11 cellular contexts compared by ENCODE assay signal in the genomic region with DNA sequence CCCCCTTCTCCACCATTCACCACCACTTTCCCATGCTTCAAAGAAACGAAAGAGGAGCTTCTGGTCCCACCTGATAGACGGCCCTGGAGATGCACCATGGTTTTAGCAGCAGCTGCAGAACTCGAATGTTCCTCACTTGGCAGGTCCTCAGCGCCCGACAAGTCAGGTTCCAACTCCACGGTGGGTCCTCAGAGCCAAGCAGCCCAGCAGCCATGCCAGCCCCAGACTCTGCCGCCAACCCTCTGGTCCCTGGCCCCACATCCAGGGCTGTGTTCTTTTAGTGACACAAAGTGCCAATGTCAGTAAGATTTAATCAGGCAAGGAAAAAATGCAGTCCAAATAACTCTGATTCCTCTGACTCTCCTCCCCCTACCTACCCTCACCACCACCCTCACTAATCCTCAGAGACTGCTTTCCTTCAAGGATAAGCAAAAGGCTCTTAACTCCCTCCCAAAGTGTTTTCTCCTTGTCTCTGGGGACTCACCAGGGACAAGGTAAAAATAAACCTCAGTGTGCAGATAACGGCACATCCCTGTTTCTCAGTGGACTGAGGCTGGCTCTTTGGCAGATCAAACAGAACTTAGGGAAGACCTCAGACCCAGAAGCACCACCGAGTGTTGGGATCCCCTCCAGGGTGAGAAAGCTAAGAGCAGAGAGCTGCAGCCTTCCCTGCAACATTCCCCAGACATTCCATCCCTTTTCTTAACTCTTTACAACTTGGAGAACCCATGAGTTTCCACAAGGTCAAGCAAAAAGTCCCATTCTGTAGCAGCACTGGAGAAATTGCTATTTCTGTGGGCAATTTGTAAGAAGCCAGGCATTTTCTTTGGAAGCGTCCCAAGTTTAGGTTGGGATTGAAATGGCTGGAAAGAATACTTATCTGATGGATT.
DNase-seq lines count a peak whose midpoint lies in the region; ATAC-seq and TF ChIP-seq lines count a peak whose summit lies in the region.
"Had no signal": no experiment of that assay in that cellular context is flagged by ENCODE, and none has a peak within 500 bp of the region (broad histone marks: within the 10 kb centered on the region; RNA-seq: fewer than 3 reads in every experiment).

No MANE protein-coding gene starts in this region.

- ATAC-seq in left ventricle myocardium superior (peak; percentile 33), GM19455 (IDR thresholded peaks at IDR 0.05; ENCODE audit: unreplicated experiment) (no peak), GM18868 (IDR thresholded peaks at IDR 0.05; ENCODE audit: unreplicated experiment) (no peak)
- ATAC-seq: HCT116 had no signal

- DNase-seq in HCEC 1CT (peak; percentile 47), amniotic epithelial cell (ENCODE audit: low read depth) (peak; percentile 72), left ventricle myocardium superior (no peak), retinal pigment epithelial cell (ENCODE audit: low read depth) (no peak), ureter (ENCODE audit: low spot score) (no peak)
- DNase-seq: activated CD4-positive, alpha-beta memory T cell treated with anti-CD3 and anti-CD28 coated beads for 36 hours; activated naive CD4-positive, alpha-beta T cell treated with anti-CD3 and anti-CD28 coated beads for 36 hours; NCI-H2081 treated with DMSO at 0.1 percent for 48 hours had no signal

- intact Hi-C loops in left ventricle myocardium superior (cut with micrococcal nuclease) = no loop called here

- peak overlapping the region; percentile 49 for H3K4me3 ChIP-seq in retinal pigment epithelial cell (ENCODE audit: low read length)

- no peak for TF ChIP-seq CTCF in retinal pigment epithelial cell (conservative IDR thresholded peaks at IDR 0.05; ENCODE audit: low read depth, low read length)

Comparison
In these comparisons a context has a peak if more than half of its experiments do, and no peak if none do; other contexts are left out.
1. DNase-seq: peak in HCEC 1CT (single experiment) and amniotic epithelial cell (single experiment); none in left ventricle myocardium superior (single experiment), retinal pigment epithelial cell (single experiment) and ureter (single experiment).